25 cellular contexts compared by ENCODE assay signal in genomic region chr1:23118407-23118806, GRCh38. TPM values are rescaled to one million over a fixed set of nuclear protein-coding genes. Genes with fewer than 3 reads are reported as not detected.
DNase-seq lines count a peak whose midpoint lies in the region; ATAC-seq, FAIRE-seq and TF ChIP-seq lines count a peak whose summit lies in the region.
"Had no signal": no experiment of that assay in that cellular context is flagged by ENCODE, and none has a peak within 500 bp of the region (broad histone marks: within the 10 kb centered on the region; RNA-seq: fewer than 3 reads in every experiment).

No MANE protein-coding gene starts in this region.

- peaks cover 3% of the 10 kb centered on the region for H3K36me3 Mint-ChIP-seq in activated T-cell treated with anti-CD3 and anti-CD28 coated beads, Interleukin-2, amount 50 U/mL, for 24 hours (ENCODE audit: low read depth)
- peaks cover 0 to 3% (median 0%) of the 10 kb centered on the region in 3 donors for H3K36me3 Mint-ChIP-seq in CD8-positive, alpha-beta memory T cell

- peaks cover 77% of the 10 kb centered on the region for H3K79me2 ChIP-seq in K562 (ENCODE audit: control insufficient read depth, insufficient read depth, low read length)
- peaks cover 94% of the 10 kb centered on the region for H3K79me2 ChIP-seq in osteoblast (ENCODE audit: insufficient read depth, low read length)

- peak overlapping the region; percentile 81 for H3K27ac Mint-ChIP-seq in activated T-cell treated with anti-CD3 and anti-CD28 coated beads, Interleukin-2, amount 50 U/mL, for 24 hours
- H3K27ac Mint-ChIP-seq in CD8-positive, alpha-beta memory T cell = peak overlapping the region; percentile 91 to 99 (median 94)

- H3K9me3 ChIP-seq in CD8-positive, alpha-beta memory T cell (ENCODE audit: low read length) = no peaks in the 10 kb centered on the region
- no peaks in the 10 kb centered on the region for H3K9me3 ChIP-seq in K562 (replicated peaks; ENCODE audit: control insufficient read depth, insufficient read depth, low read depth, low read length)
- no peaks in the 10 kb centered on the region for H3K9me3 ChIP-seq in osteoblast (ENCODE audit: low read depth, low read length)
- H3K9me3 ChIP-seq: BE2C, HAP-1, heart right ventricle, Peyer's patch, suprapubic skin had no signal

- H3K9ac ChIP-seq in K562 (ENCODE audit: insufficient read depth in 1 of 2, low read depth in 2 of 2, low read length in 2 of 2) = peak overlapping the region in 1 of 2 experiments; percentile 86; a peak in 2 of 4 replicates

- ATAC-seq in K562 (no peak), GM18502 (IDR thresholded peaks at IDR 0.05; ENCODE audit: poor library complexity, unreplicated experiment) (no peak)

- H3K27me3 Mint-ChIP-seq in activated T-cell treated with anti-CD3 and anti-CD28 coated beads, Interleukin-2, amount 50 U/mL, for 24 hours = no peaks in the 10 kb centered on the region
- H3K27me3 Mint-ChIP-seq in CD8-positive, alpha-beta memory T cell = peaks cover 0 to 3% of the 10 kb centered on the region in 2 donors
- H3K27me3 Mint-ChIP-seq: activated CD4-positive, alpha-beta T cell treated with anti-CD3 and anti-CD28 coated beads for 36 hours had no signal

- no peak for FAIRE-seq in K562 (lab: Jason Lieb, UNC)
- FAIRE-seq: GM12892, urothelium cell line had no signal

- H3K9me1 ChIP-seq in K562 (ENCODE audit: control insufficient read depth, insufficient read depth, low read length) = no peaks in the 10 kb centered on the region

- no peak for TF ChIP-seq CTCF in K562 (IDR thresholded peaks at IDR 0.05 in 2 of 3, conservative IDR thresholded peaks at IDR 0.05 in 1 of 3; ENCODE audit: insufficient read depth in 2 of 3, low read depth in 1 of 3, low read length in 3 of 3)
- no peak for TF ChIP-seq CTCF in osteoblast (IDR thresholded peaks at IDR 0.05; ENCODE audit: extremely low read depth, low read depth, low read length)

- H2AFZ ChIP-seq in K562 (ENCODE audit: low read depth, low read length) = peak overlapping the region; percentile 40; the same call in 1 of the 2 replicates
- no peak overlapping the region for H2AFZ ChIP-seq in osteoblast (ENCODE audit: low read length)

- CTCF ChIA-PET in CD8-positive, alpha-beta memory T cell (lab: Charles Lee) = interaction anchor here (1.0 to 4.9 kb wide), 6 partner anchors 7 to 66 kb away, joined by 4 to 29 read pairs (median 9); no protein-coding TSS in a partner anchor
- CTCF ChIA-PET in K562 (lab: Yijun Ruan, JAX; ENCODE audit: low intra/inter-chr PET ratio) = no interaction called here

- no peaks in the 10 kb centered on the region for H3K36me3 ChIP-seq in CD8-positive, alpha-beta memory T cell (ENCODE audit: insufficient read depth, low read length)
- H3K36me3 ChIP-seq in K562 (ENCODE audit: control insufficient read depth, insufficient read depth, low read length) (no peaks in the 10 kb centered on the region), osteoblast (ENCODE audit: insufficient read depth, low read length) (no peaks in the 10 kb centered on the region)
- H3K36me3 ChIP-seq: BE2C, HAP-1, heart right ventricle, Peyer's patch, suprapubic skin had no signal

- peaks cover 48% of the 10 kb centered on the region for H3K4me1 ChIP-seq in CD8-positive, alpha-beta memory T cell (ENCODE audit: insufficient read depth, low read length)
- H3K4me1 ChIP-seq in K562 (replicated peaks in 1 of 2; ENCODE audit: control insufficient read depth in 2 of 2, insufficient read depth in 2 of 2, low read length in 2 of 2) (peaks cover 32 to 54% of the 10 kb centered on the region in 2 experiments), osteoblast (ENCODE audit: insufficient read depth, low read length) (peaks cover 36% of the 10 kb centered on the region)
- H3K4me1 ChIP-seq: BE2C had no signal

- peak overlapping the region; percentile 88 for H3K27ac ChIP-seq in CD8-positive, alpha-beta memory T cell (ENCODE audit: low read depth, low read length)
- peak overlapping the region; percentile 87; the same call in 2 of the 3 replicates for H3K27ac ChIP-seq in K562 (ENCODE audit: extremely low read depth, low read depth, low read length)
- H3K27ac ChIP-seq in osteoblast (ENCODE audit: low read depth, low read length) = peak overlapping the region; percentile 25
- H3K27ac ChIP-seq: suprapubic skin had no signal

- intact Hi-C loops in K562 (cut with micrococcal nuclease) = no loop called here

- no peaks in the 10 kb centered on the region for H3K27me3 ChIP-seq in CD8-positive, alpha-beta memory T cell (ENCODE audit: insufficient read depth, low read length, poor library complexity, severe bottlenecking)
- no peaks in the 10 kb centered on the region for H3K27me3 ChIP-seq in K562 (ENCODE audit: control insufficient read depth in 2 of 2, insufficient read depth in 2 of 2, low read length in 2 of 2)
- no peaks in the 10 kb centered on the region for H3K27me3 ChIP-seq in osteoblast (ENCODE audit: insufficient read depth, low read length)
- H3K27me3 ChIP-seq: BE2C, heart right ventricle, Peyer's patch, suprapubic skin had no signal

- BruUV-seq in K562 (replicated peaks; lab: Mats Ljungman, UMichigan) = no TSS peak

- in situ Hi-C loops in K562 (cut with MboI) = no loop called here

- TF ChIP-seq POLR2A in K562 (conservative IDR thresholded peaks at IDR 0.05) = no peak

- no peak overlapping the region for H3K4me3 ChIP-seq in CD8-positive, alpha-beta memory T cell (ENCODE audit: low read length)
- H3K4me3 ChIP-seq in K562 (no peak overlapping the region), osteoblast (ENCODE audit: insufficient read depth, low read length) (no peak overlapping the region)
- H3K4me3 ChIP-seq: HAP-1, Peyer's patch, suprapubic skin had no signal

- no peak overlapping the region for H3K4me3 Mint-ChIP-seq in activated T-cell treated with anti-CD3 and anti-CD28 coated beads, Interleukin-2, amount 50 U/mL, for 24 hours
- H3K4me3 Mint-ChIP-seq in CD8-positive, alpha-beta memory T cell = peak overlapping the region; percentile 58 to 88 (median 75)
- H3K4me3 Mint-ChIP-seq: activated CD4-positive, alpha-beta T cell treated with anti-CD3 and anti-CD28 coated beads for 36 hours had no signal

- POLR2A ChIA-PET in CD8-positive, alpha-beta memory T cell (lab: Charles Lee) = interaction anchor here (0.6 to 1.9 kb wide), 4 partner anchors 10 to 49 kb away, joined by 3 to 10 read pairs (median 4); no protein-coding TSS in a partner anchor
- POLR2A ChIA-PET in K562 (lab: Yijun Ruan, JAX) = interaction anchor here (0.8 to 5.2 kb wide), 4 partner anchors 8 to 383 kb away, joined by 4 to 25 read pairs (median 5); no protein-coding TSS in a partner anchor

- TF ChIP-seq RAD21 in K562 (CRISPR knock-in tag; conservative IDR thresholded peaks at IDR 0.05 in 1 of 2, IDR thresholded peaks at IDR 0.05 in 1 of 2) = no peak

- no peak for DNase-seq in activated T-cell treated with anti-CD3 and anti-CD28 coated beads, Interleukin-2, amount 50 U/mL, for 24 hours
- DNase-seq in activated T-cell treated with anti-CD3 and anti-CD28 coated beads, Interleukin-2, amount 50 U/mL, for 1 hour = no peak
- no peak for DNase-seq in CD8-positive, alpha-beta memory T cell
- DNase-seq in K562 (ENCODE audit: extremely low read depth in 1 of 4, low spot score in 3 of 4) (no peak), osteoblast (ENCODE audit: insufficient read length, low spot score, missing footprints) (no peak), H4 (ENCODE audit: low spot score) (no peak), OCI-M1 (lab: John Stamatoyannopoulos, UW) (no peak)
- DNase-seq: activated CD8-positive, alpha-beta memory T cell treated with anti-CD3 and anti-CD28 coated beads, Interleukin-2, amount 50 U/mL, for 48 hours; aorta; BE2C; EL; foreskin fibroblast; heart right ventricle; Karpas-422; NCI-H2171; NCI-H524 treated with DMSO at 0.1 percent for 48 hours; NK-92 treated with Interleukin-12 subunit alpha and Interleukin-12 subunit beta, amount 100 ng/mL, for 24 hours; nucleus accumbens; Peyer's patch had no signal

- no peaks in the 10 kb centered on the region for H4K20me1 ChIP-seq in K562 (replicated peaks; ENCODE audit: control insufficient read depth, insufficient read depth, low read length)
- peaks cover 20% of the 10 kb centered on the region for H4K20me1 ChIP-seq in osteoblast (ENCODE audit: insufficient read depth, low read length)

- TF ChIP-seq EP300 in K562 (IDR thresholded peaks at IDR 0.05; ENCODE audit: low read length) = no peak

- H3K4me2 ChIP-seq in K562 (ENCODE audit: insufficient read depth, low read length) (peak overlapping the region; percentile 87; the same call in 1 of the 2 replicates), osteoblast (ENCODE audit: insufficient read depth, low read length) (no peak overlapping the region)

- no peaks in the 10 kb centered on the region for H3K9me3 Mint-ChIP-seq in activated T-cell treated with anti-CD3 and anti-CD28 coated beads, Interleukin-2, amount 50 U/mL, for 24 hours
- no peaks in the 10 kb centered on the region for H3K9me3 Mint-ChIP-seq in CD8-positive, alpha-beta memory T cell

- peaks cover 69% of the 10 kb centered on the region for H3K4me1 Mint-ChIP-seq in activated T-cell treated with anti-CD3 and anti-CD28 coated beads, Interleukin-2, amount 50 U/mL, for 24 hours (ENCODE audit: low read depth)
- peaks cover 55 to 74% (median 68%) of the 10 kb centered on the region in 3 donors for H3K4me1 Mint-ChIP-seq in CD8-positive, alpha-beta memory T cell

TF ChIP-seq in K562, 482 proteins besides CTCF, POLR2A, EP300 and RAD21 (continues in another document):
- TF ChIP-seq KDM4B (IDR thresholded peaks at IDR 0.05; ENCODE audit: borderline replicate concordance in 2 of 2, low read depth in 1 of 2) = no peak

RNA-seq across cellular contexts. Expression of gene LUZP1, which starts 50.2 kb away (rescaled TPM):
- total RNA-seq in CD8-positive, alpha-beta memory T cell = 10 to 100 TPM; 19.5 to 19.6 TPM
- 32.8 TPM for polyA plus RNA-seq in CD8-positive, alpha-beta memory T cell
- total RNA-seq in K562 (2011; cell fraction: chromatin; rRNA removed; ENCODE audit: low replicate concordance) = 14.5 and 31.1 TPM in 2 replicates
- total RNA-seq in K562 (2011; cell fraction: nucleolus; rRNA removed) = 11.2 and 11.6 TPM in 2 replicates
- total RNA-seq in K562 (2011; cell fraction: nucleoplasm; rRNA removed) = 13.5 and 13.8 TPM in 2 replicates
- total RNA-seq in K562 (2014; rRNA removed) (10.2 and 12.4 TPM in 2 replicates), K562 (2014; rRNA removed; fragmentation: Illumina TruSeq; extraction: Trizol) (12.6 and 14.2 TPM in 2 replicates), K562 (2015; rRNA removed; fragmentation: Illumina TruSeq; extraction: Trizol) (13.8 and 15.3 TPM in 2 replicates), K562 (2021) (16.9 and 19.1 TPM in 2 replicates), osteoblast (29.5 and 30.0 TPM in 2 replicates)
- polyA plus RNA-seq in K562 (2011; rRNA removed) (10.0 and 11.2 TPM in 2 replicates), K562 (2014; fragmentation: Illumina TruSeq; extraction: Trizol) (14.2 and 14.7 TPM in 2 replicates), K562 (2014; fragmentation: Nextera tagmentation; extraction: Ambion mirVana) (10 to 100 TPM in 1 of 2 experiments, 1 to 10 TPM in 1; 6.5 to 11.8 TPM), K562 (2014; rRNA removed) (6.8 and 7.7 TPM in 2 replicates)
- 6.0 and 7.6 TPM in 2 replicates for polyA plus RNA-seq in K562 (2011; cell fraction: cytosol; rRNA removed)
- polyA plus RNA-seq in K562 (2011; cell fraction: nucleus; rRNA removed) = 14.3 and 16.7 TPM in 2 replicates
- 8.4 and 9.6 TPM in 2 replicates for polyA plus RNA-seq in K562 (2012)
- polyA minus RNA-seq in K562 (2011; rRNA and poly(A)+ RNA removed) = 20.6 and 21.8 TPM in 2 replicates
- polyA minus RNA-seq in K562 (2011; cell fraction: cytosol; rRNA and poly(A)+ RNA removed) = 11.2 and 12.9 TPM in 2 replicates
- polyA minus RNA-seq in K562 (2011; cell fraction: nucleus; rRNA and poly(A)+ RNA removed) = 9.4 and 17.5 TPM in 2 replicates
- total RNA-seq in H4 (2014; rRNA removed; shearing (Covaris generic)) = 24.9 and 25.2 TPM in 2 replicates

Comparison
In these comparisons a context has a peak if more than half of its experiments do, and no peak if none do; other contexts are left out.
1. H3K27ac ChIP-seq: peak in every context shown above with its lines; median percentile 88 in CD8-positive, alpha-beta memory T cell; 87 in K562; 25 in osteoblast.